Comparison of ENCODE assay signal across 6 cellular contexts in the genomic region with DNA sequence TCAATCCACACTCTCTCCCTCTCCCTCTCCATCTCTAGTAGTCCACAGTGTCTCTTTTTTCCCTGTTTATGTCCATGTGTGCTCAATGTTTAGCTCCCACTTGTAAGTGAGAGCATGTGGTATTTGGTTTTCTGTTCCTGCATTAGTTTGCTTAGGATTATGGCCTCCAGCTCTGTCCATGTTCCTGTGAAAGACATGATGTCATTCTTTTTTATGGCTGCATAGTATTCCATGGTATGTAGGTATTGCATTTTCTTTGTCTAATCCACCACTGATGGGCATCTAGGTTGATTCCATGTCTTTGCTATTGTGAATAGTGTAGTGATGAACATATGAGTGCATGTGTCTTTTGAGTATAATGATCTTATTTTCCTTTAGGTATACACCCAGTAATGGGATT. TPM values are rescaled to one million over a fixed set of nuclear protein-coding genes. Genes with fewer than 3 reads are reported as not detected.
A peak's percentile ranks its signal among the peaks of the same experiment; 100 is the strongest.
DNase-seq lines count a peak whose midpoint lies in the region; ATAC-seq, FAIRE-seq and TF ChIP-seq lines count a peak whose summit lies in the region.
"Not testable (repeated sequence)": the region's sequence is repeated elsewhere in the genome, so short reads cannot be mapped to it uniquely, and the experiment has no call there.

No MANE protein-coding gene starts in this region.

- in situ Hi-C loops in K562 (cut with MboI); HepG2 (cut with HindIII; ENCODE audit: extremely low pct_ligation_motif_present, low pct_unique_long_range_greater_than_20kb): not testable (repeated sequence)

- H3K27ac Mint-ChIP-seq in CD14-positive monocyte: peak overlapping the region in 5 of 7 donors; percentile 56 to 91 (median 66)
- peak overlapping the region; percentile 4 for H3K27ac Mint-ChIP-seq in type B pancreatic cell

- ATAC-seq in K562, HepG2: not testable (repeated sequence)

- FAIRE-seq in K562 (lab: Jason Lieb, UNC); HepG2 (lab: Jason Lieb, UNC): not testable (repeated sequence)

- not testable (repeated sequence) for BruUV-seq in K562 (replicated peaks; lab: Mats Ljungman, UMichigan); HepG2 (replicated peaks; lab: Mats Ljungman, UMichigan)

- peak overlapping the region in 2 of 11 experiments; percentile 26 to 37; a peak in 3 of 22 replicates for H3K9ac ChIP-seq in BLaER1 treated with 17β-estradiol and CSF1 and Interleukin-3, amounts not matched to agents 10 nM and 100 nM
- not testable (repeated sequence) for H3K9ac ChIP-seq in K562 (ENCODE audit: insufficient read depth in 1 of 2, low read depth in 2 of 2, low read length in 2 of 2); HepG2 (ENCODE audit: insufficient read depth, low read depth, low read length)

- not testable (repeated sequence) for H3K79me2 ChIP-seq in K562 (ENCODE audit: control insufficient read depth, insufficient read depth, low read length); HepG2 (ENCODE audit: insufficient read depth, low read length)

- intact Hi-C loops in CD14-positive monocyte (cut with micrococcal nuclease): loop anchor here in 1 of 2 donors (5.0 kb wide), 1 partner anchor 43 kb away; no protein-coding TSS in a partner anchor
- intact Hi-C loops in K562 (cut with micrococcal nuclease); HepG2 (cut with micrococcal nuclease; ENCODE audit: unreplicated experiment): not testable (repeated sequence)

- not testable (repeated sequence) for TF ChIP-seq EP300 in K562 (IDR thresholded peaks at IDR 0.05; ENCODE audit: low read length); HepG2 (IDR thresholded peaks at IDR 0.05; ENCODE audit: low read depth in 2 of 2, low read length in 2 of 2); HepG2 (CRISPR knock-in tag; IDR thresholded peaks at IDR 0.05; ENCODE audit: borderline replicate concordance)

- H3K9me1 ChIP-seq in K562 (ENCODE audit: control insufficient read depth, insufficient read depth, low read length): not testable (repeated sequence)

- TF ChIP-seq POLR2A in K562 (conservative IDR thresholded peaks at IDR 0.05); HepG2 (IDR thresholded peaks at IDR 0.05; ENCODE audit: insufficient read depth in 1 of 2, low read depth in 2 of 2, low read length in 2 of 2): not testable (repeated sequence)

- not testable (repeated sequence) for TF ChIP-seq CTCF in CD14-positive monocyte (IDR thresholded peaks at IDR 0.05); HEK293 (tag by site-specific recombination; IDR thresholded peaks at IDR 0.05); K562 (IDR thresholded peaks at IDR 0.05 in 2 of 3, conservative IDR thresholded peaks at IDR 0.05 in 1 of 3; ENCODE audit: insufficient read depth in 2 of 3, low read depth in 1 of 3, low read length in 3 of 3); HepG2 (CRISPR knock-in tag; IDR thresholded peaks at IDR 0.05); type B pancreatic cell (conservative IDR thresholded peaks at IDR 0.05)

- peaks cover 0 to 63% (median 40%) of the 10 kb centered on the region in 10 experiments; a peak in 15 of 20 replicates for H3K4me1 ChIP-seq in BLaER1 treated with 17β-estradiol and CSF1 and Interleukin-3, amounts not matched to agents 10 nM and 100 nM
- not testable (repeated sequence) for H3K4me1 ChIP-seq in HEK293 (ENCODE audit: control insufficient read depth, insufficient read depth, low read length); K562 (replicated peaks in 1 of 2; ENCODE audit: control insufficient read depth in 2 of 2, insufficient read depth in 2 of 2, low read length in 2 of 2); HepG2 (ENCODE audit: insufficient read depth, low read length)

- peak overlapping the region in 6 of 11 experiments; percentile 47 to 90 (median 77); a peak in 12 of 22 replicates for H3K27ac ChIP-seq in BLaER1 treated with 17β-estradiol and CSF1 and Interleukin-3, amounts not matched to agents 10 nM and 100 nM
- H3K27ac ChIP-seq in HEK293 (ENCODE audit: extremely low read depth, low read depth, low read length); K562 (ENCODE audit: extremely low read depth, low read depth, low read length); HepG2 (ENCODE audit: extremely low read length, insufficient read depth, low read length): not testable (repeated sequence)

- not testable (repeated sequence) for H3K27me3 ChIP-seq in BLaER1 treated with 17β-estradiol and CSF1 and Interleukin-3, amounts not matched to agents 10 nM and 100 nM; K562 (ENCODE audit: control insufficient read depth in 2 of 2, insufficient read depth in 2 of 2, low read length in 2 of 2); HepG2 (ENCODE audit: control insufficient read depth in 1 of 2, insufficient read depth in 2 of 2, low read length in 2 of 2)

- not testable (repeated sequence) for H3K4me3 Mint-ChIP-seq in CD14-positive monocyte, type B pancreatic cell

- peaks cover 0 to 17% (median 2%) of the 10 kb centered on the region in 11 experiments; a peak in 7 of 22 replicates for H3K36me3 ChIP-seq in BLaER1 treated with 17β-estradiol and CSF1 and Interleukin-3, amounts not matched to agents 10 nM and 100 nM
- not testable (repeated sequence) for H3K36me3 ChIP-seq in HEK293 (ENCODE audit: control insufficient read depth in 2 of 2, insufficient read depth in 1 of 2, low read length in 2 of 2); K562 (ENCODE audit: control insufficient read depth, insufficient read depth, low read length); HepG2 (replicated peaks in 1 of 2; ENCODE audit: control insufficient read depth in 1 of 2, insufficient read depth in 2 of 2, low read length in 2 of 2)

- H2AFZ ChIP-seq in K562 (ENCODE audit: low read depth, low read length); HepG2 (ENCODE audit: low read length): not testable (repeated sequence)

- H3K4me3 ChIP-seq in BLaER1 treated with 17β-estradiol and CSF1 and Interleukin-3, amounts not matched to agents 10 nM and 100 nM; HEK293 (ENCODE audit: low read depth, low read length); K562; HepG2 (replicated peaks in 1 of 3; ENCODE audit: insufficient read depth in 1 of 3, low read depth in 2 of 3, low read length in 3 of 3): not testable (repeated sequence)

- H4K20me1 ChIP-seq in BLaER1 treated with 17β-estradiol and CSF1 and Interleukin-3, amounts not matched to agents 10 nM and 100 nM; K562 (replicated peaks; ENCODE audit: control insufficient read depth, insufficient read depth, low read length); HepG2 (ENCODE audit: insufficient read depth, low read length): not testable (repeated sequence)

- not testable (repeated sequence) for DNase-seq in CD14-positive monocyte (ENCODE audit: low spot score); K562 (ENCODE audit: extremely low read depth in 1 of 4, low spot score in 3 of 4); HepG2 (ENCODE audit: low spot score); type B pancreatic cell (ENCODE audit: extremely low spot score, unreplicated experiment)

- peaks cover 17 to 52% (median 28%) of the 10 kb centered on the region in 11 experiments for H3K9me3 ChIP-seq in BLaER1 treated with 17β-estradiol and CSF1 and Interleukin-3, amounts not matched to agents 10 nM and 100 nM (replicated peaks in 1 of 11)
- not testable (repeated sequence) for H3K9me3 ChIP-seq in HEK293 (ENCODE audit: control insufficient read depth, insufficient read depth, low read depth, low read length); K562 (replicated peaks; ENCODE audit: control insufficient read depth, insufficient read depth, low read depth, low read length)
- peaks cover 15% of the 10 kb centered on the region for H3K9me3 ChIP-seq in HepG2 (ENCODE audit: low read length)

- H3K4me1 Mint-ChIP-seq in CD14-positive monocyte: peaks cover 32% of the 10 kb centered on the region
- not testable (repeated sequence) for H3K4me1 Mint-ChIP-seq in type B pancreatic cell (ENCODE audit: unreplicated experiment)

- peaks cover 17 to 25% (median 20%) of the 10 kb centered on the region in 7 donors for H3K9me3 Mint-ChIP-seq in CD14-positive monocyte
- H3K9me3 Mint-ChIP-seq in type B pancreatic cell: not testable (repeated sequence)

- H3K4me2 ChIP-seq in BLaER1 treated with 17β-estradiol and CSF1 and Interleukin-3, amounts not matched to agents 10 nM and 100 nM: peak overlapping the region in 4 of 11 experiments; percentile 3 to 74 (median 44); a peak in 5 of 22 replicates
- H3K4me2 ChIP-seq in K562 (ENCODE audit: insufficient read depth, low read length); HepG2 (ENCODE audit: low read depth, low read length): not testable (repeated sequence)

- TF ChIP-seq RAD21 in K562 (CRISPR knock-in tag; conservative IDR thresholded peaks at IDR 0.05 in 1 of 2, IDR thresholded peaks at IDR 0.05 in 1 of 2); HepG2 (CRISPR knock-in tag; IDR thresholded peaks at IDR 0.05): not testable (repeated sequence)

- not testable (repeated sequence) for H3K27me3 Mint-ChIP-seq in CD14-positive monocyte (ENCODE audit: low read depth in 3 of 3); type B pancreatic cell

- POLR2A ChIA-PET in HEK293 (lab: Yijun Ruan, JAX); K562 (lab: Yijun Ruan, JAX); HepG2 (lab: Yijun Ruan, JAX): not testable (repeated sequence)

- peaks cover 11 to 24% of the 10 kb centered on the region in 2 donors for H3K36me3 Mint-ChIP-seq in CD14-positive monocyte
- H3K36me3 Mint-ChIP-seq in type B pancreatic cell: not testable (repeated sequence)

- CTCF ChIA-PET in HEK293 (lab: Yijun Ruan, JAX); K562 (lab: Yijun Ruan, JAX; ENCODE audit: low intra/inter-chr PET ratio); HepG2 (lab: Yijun Ruan, JAX; ENCODE audit: low intra/inter-chr PET ratio, low total read pairs): not testable (repeated sequence)

RNA-seq across cellular contexts. Expression of gene BACH1, which starts 49.4 kb away (rescaled TPM):
- polyA plus RNA-seq in CD14-positive monocyte (100 to 1,000 TPM; 148 to 199 TPM), K562 (2011; rRNA removed) (33.3 and 41.2 TPM in 2 replicates), K562 (2014; fragmentation: Illumina TruSeq; extraction: Trizol) (23.3 and 28.6 TPM in 2 replicates), K562 (2014; fragmentation: Nextera tagmentation; extraction: Ambion mirVana) (10 to 100 TPM; 10.6 to 12.6 TPM), K562 (2014; rRNA removed) (14.6 and 15.9 TPM in 2 replicates), HepG2 (2011; rRNA removed) (11.9 and 16.5 TPM in 2 replicates)
- 67.5 and 174 TPM in 2 replicates for total RNA-seq in K562 (2011; cell fraction: chromatin; rRNA removed; ENCODE audit: low replicate concordance)
- total RNA-seq in K562 (2011; cell fraction: nucleolus; rRNA removed): 37.7 and 46.3 TPM in 2 replicates
- 49.6 and 62.1 TPM in 2 replicates for total RNA-seq in K562 (2011; cell fraction: nucleoplasm; rRNA removed)
- total RNA-seq in K562 (2014; rRNA removed) (23.6 and 24.6 TPM in 2 replicates), K562 (2014; rRNA removed; fragmentation: Illumina TruSeq; extraction: Trizol) (51.7 and 57.7 TPM in 2 replicates), K562 (2015; rRNA removed; fragmentation: Illumina TruSeq; extraction: Trizol) (33.4 and 36.7 TPM in 2 replicates), K562 (2021) (53.6 and 58.5 TPM in 2 replicates), HepG2 (2016; rRNA removed; fragmentation: Illumina TruSeq; extraction: Trizol) (51.7 and 68.9 TPM in 2 replicates), type B pancreatic cell (ENCODE audit: low replicate concordance) (90.5 and 121 TPM in 2 replicates)
- polyA plus RNA-seq in K562 (2011; cell fraction: cytosol; rRNA removed): 10.2 and 19.7 TPM in 2 replicates
- 24.4 and 26.5 TPM in 2 replicates for polyA plus RNA-seq in K562 (2011; cell fraction: nucleus; rRNA removed)
- 23.8 and 26.4 TPM in 2 replicates for polyA plus RNA-seq in K562 (2012)
- 266 and 267 TPM in 2 replicates for polyA minus RNA-seq in K562 (2011; rRNA and poly(A)+ RNA removed)
- 47.3 and 68.3 TPM in 2 replicates for polyA minus RNA-seq in K562 (2011; cell fraction: cytosol; rRNA and poly(A)+ RNA removed)
- polyA minus RNA-seq in K562 (2011; cell fraction: nucleus; rRNA and poly(A)+ RNA removed): 42.0 and 79.6 TPM in 2 replicates
- 113 and 125 TPM in 2 replicates for total RNA-seq in HepG2 (2016; cell fraction: cytosol; rRNA removed; fragmentation: Illumina TruSeq; extraction: Trizol; ENCODE audit: low read depth)
- 49.5 and 66.2 TPM in 2 replicates for total RNA-seq in HepG2 (2016; cell fraction: insoluble cytoplasmic fraction; rRNA removed; fragmentation: Illumina TruSeq; extraction: Trizol)
- 187 and 248 TPM in 2 replicates for total RNA-seq in HepG2 (2016; cell fraction: membrane; rRNA removed; fragmentation: Illumina TruSeq; extraction: Trizol)
- total RNA-seq in HepG2 (2016; cell fraction: nucleus; rRNA removed; fragmentation: Illumina TruSeq; extraction: Trizol): 43.0 and 46.1 TPM in 2 replicates
- polyA plus RNA-seq in HepG2 (2011; cell fraction: cytosol; rRNA removed): 6.1 and 8.1 TPM in 2 replicates
- polyA plus RNA-seq in HepG2 (2011; cell fraction: nucleus; rRNA removed): 7.4 and 10.3 TPM in 2 replicates
- 19.6 and 28.5 TPM in 2 replicates for polyA plus RNA-seq in HepG2 (2012)
- 0.31 and 0.51 TPM in 2 replicates for polyA plus RNA-seq in HepG2 (2016; cell fraction: cytosol; fragmentation: Illumina TruSeq; extraction: Trizol; ENCODE audit: low read depth)
- polyA plus RNA-seq in HepG2 (2016; cell fraction: insoluble cytoplasmic fraction; fragmentation: Illumina TruSeq; extraction: Trizol; ENCODE audit: low read depth): 17.5 and 19.8 TPM in 2 replicates
- 2.6 and 3.9 TPM in 2 replicates for polyA plus RNA-seq in HepG2 (2016; cell fraction: membrane; fragmentation: Illumina TruSeq; extraction: Trizol; ENCODE audit: low read depth)
- 11.8 and 12.9 TPM in 2 replicates for polyA plus RNA-seq in HepG2 (2016; cell fraction: nucleus; fragmentation: Illumina TruSeq; extraction: Trizol; ENCODE audit: insufficient read depth, low read depth)
- polyA minus RNA-seq in HepG2 (2011; rRNA and poly(A)+ RNA removed; ENCODE audit: low replicate concordance): 153 and 196 TPM in 2 replicates
- polyA minus RNA-seq in HepG2 (2011; cell fraction: cytosol; rRNA and poly(A)+ RNA removed): 67.8 and 73.1 TPM in 2 replicates
- 101 and 111 TPM in 2 replicates for polyA minus RNA-seq in HepG2 (2011; cell fraction: nucleus; rRNA and poly(A)+ RNA removed)
